9 cellular contexts compared by ENCODE assay signal in the genomic region with DNA sequence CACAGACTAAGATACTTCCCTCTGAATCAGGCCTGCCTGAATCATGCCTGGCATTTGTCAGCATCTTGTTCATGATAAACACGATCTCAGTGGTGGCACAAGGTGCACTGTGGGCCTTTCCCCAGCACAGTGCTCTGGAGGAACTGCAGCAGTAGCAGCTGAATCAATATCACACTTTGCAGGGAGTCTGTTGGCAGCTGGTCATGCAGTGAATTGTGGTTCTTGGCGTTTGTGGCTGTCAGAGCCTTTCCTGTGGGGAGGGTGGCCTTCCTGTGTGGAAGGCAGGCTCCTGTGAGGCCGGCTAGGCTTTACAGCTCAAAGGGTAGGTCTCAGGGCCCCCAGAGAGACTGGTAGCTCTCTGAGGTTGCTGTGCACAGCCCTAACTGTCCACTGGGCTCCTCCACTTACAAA. TPM values are rescaled to one million over a fixed set of nuclear protein-coding genes. Genes with fewer than 3 reads are reported as not detected.
A peak's percentile ranks its signal among the peaks of the same experiment; 100 is the strongest.
DNase-seq lines count a peak whose midpoint lies in the region; ATAC-seq and TF ChIP-seq lines count a peak whose summit lies in the region.
"Had no signal": no experiment of that assay in that cellular context is flagged by ENCODE, and none has a peak within 500 bp of the region (broad histone marks: within the 10 kb centered on the region; RNA-seq: fewer than 3 reads in every experiment).

No MANE protein-coding gene starts in this region.

- no peak overlapping the region for H3K4me3 ChIP-seq in lower leg skin (ENCODE audit: low read depth, poor library complexity, severe bottlenecking)

- H3K27ac Mint-ChIP-seq in natural killer cell treated with Interleukin-12 subunit alpha and Interleukin-12 subunit beta and Interleukin-15 and Interleukin-18, amount 100 ng/mL, for 72 hours = peak overlapping the region; percentile 15 to 24
- H3K27ac Mint-ChIP-seq: memory B cell had no signal

- POLR2A ChIA-PET in HEK293T (lab: Yijun Ruan, JAX) = interaction anchor here (1.7 kb wide), 1 partner anchor 54 kb away, joined by 4 read pairs; a partner anchor contains a TSS

- DNase-seq in GF-D8 (lab: John Stamatoyannopoulos, UW) (peak; percentile 86), NCI-H1417 (lab: John Stamatoyannopoulos, UW) (peak in 2 of 3 experiments; percentile 80 to 96), astrocyte of the hippocampus (ENCODE audit: low read depth, low spot score) (peak; percentile 65), lower leg skin (ENCODE audit: low spot score in 2 of 2) (no peak), HEK293T (ENCODE audit: extremely low spot score) (no peak)
- DNase-seq in natural killer cell treated with Interleukin-12 subunit alpha and Interleukin-12 subunit beta and Interleukin-15 and Interleukin-18, amount 100 ng/mL, for 72 hours (ENCODE audit: low spot score) = peak; percentile 77

- H3K27me3 Mint-ChIP-seq in natural killer cell treated with Interleukin-12 subunit alpha and Interleukin-12 subunit beta and Interleukin-15 and Interleukin-18, amount 100 ng/mL, for 72 hours = peaks cover 41 to 50% of the 10 kb centered on the region in 2 donors

- no peaks in the 10 kb centered on the region for H3K36me3 Mint-ChIP-seq in natural killer cell treated with Interleukin-12 subunit alpha and Interleukin-12 subunit beta and Interleukin-15 and Interleukin-18, amount 100 ng/mL, for 72 hours
- H3K36me3 Mint-ChIP-seq: memory B cell had no signal

- H3K9me3 Mint-ChIP-seq in natural killer cell treated with Interleukin-12 subunit alpha and Interleukin-12 subunit beta and Interleukin-15 and Interleukin-18, amount 100 ng/mL, for 72 hours = no peaks in the 10 kb centered on the region
- H3K9me3 Mint-ChIP-seq: memory B cell had no signal

- ATAC-seq in natural killer cell treated with Interleukin-12 subunit alpha and Interleukin-12 subunit beta and Interleukin-15 and Interleukin-18, amount 100 ng/mL, for 72 hours = peak; percentile 92 to 94
- ATAC-seq in HG02884 (IDR thresholded peaks at IDR 0.05; ENCODE audit: unreplicated experiment) (no peak), HG02588 (IDR thresholded peaks at IDR 0.05; ENCODE audit: unreplicated experiment) (no peak)

- no peak for TF ChIP-seq CTCF in lower leg skin (IDR thresholded peaks at IDR 0.05)

- CTCF ChIA-PET in HEK293T (lab: Yijun Ruan, JAX) = no interaction called here

- H3K4me3 Mint-ChIP-seq in natural killer cell treated with Interleukin-12 subunit alpha and Interleukin-12 subunit beta and Interleukin-15 and Interleukin-18, amount 100 ng/mL, for 72 hours = peak overlapping the region; percentile 23
- H3K4me3 Mint-ChIP-seq: memory B cell had no signal

- H3K4me1 Mint-ChIP-seq in natural killer cell treated with Interleukin-12 subunit alpha and Interleukin-12 subunit beta and Interleukin-15 and Interleukin-18, amount 100 ng/mL, for 72 hours (ENCODE audit: low read depth in 2 of 2) = peaks cover 23 to 24% of the 10 kb centered on the region in 2 donors
- H3K4me1 Mint-ChIP-seq: memory B cell had no signal

- intact Hi-C loops in lower leg skin (cut with DNase I; ENCODE audit: low total_unique reads) = no loop called here

- TF ChIP-seq POLR2A in lower leg skin (IDR thresholded peaks at IDR 0.05) = no peak

- 51 to 56% methylated on average over 2 to 3 of the region's 3 CpGs for WGBS in lower leg skin, 2 donors

TF ChIP-seq in HEK293T, 16 proteins besides CTCF, POLR2A, EP300 and RAD21:
- TF ChIP-seq ZNF384 (IDR thresholded peaks at IDR 0.05) (no peak), LEF1 (IDR thresholded peaks at IDR 0.05; ENCODE audit: borderline replicate concordance) (no peak), NFRKB (IDR thresholded peaks at IDR 0.05) (no peak), BHLHE40 (IDR thresholded peaks at IDR 0.05; ENCODE audit: borderline replicate concordance) (no peak), TARDBP (IDR thresholded peaks at IDR 0.05) (no peak), L3MBTL2 (conservative IDR thresholded peaks at IDR 0.05) (no peak), FOXA1 (IDR thresholded peaks at IDR 0.05) (no peak)

RNA-seq across cellular contexts. Expression of a gene that starts 54.4 kb away (rescaled TPM):
- total RNA-seq in natural killer cell treated with Interleukin-12 subunit alpha and Interleukin-12 subunit beta and Interleukin-15 and Interleukin-18, amount 100 ng/mL, for 72 hours = 100 to 1,000 TPM in 1 of 2 donors, 10 to 100 TPM in 1; 57.6 to 128 TPM
- 100 to 1,000 TPM in 3 of 4 donors, 10 to 100 TPM in 1; 95.7 to 136 (median 124) TPM for total RNA-seq in lower leg skin

Comparison
In these comparisons a context has a peak if more than half of its experiments do, and no peak if none do; other contexts are left out.
1. DNase-seq: peak in GF-D8 (single experiment), NCI-H1417 (2 of 3), astrocyte of the hippocampus (single experiment) and natural killer cell treated with Interleukin-12 subunit alpha and Interleukin-12 subunit beta and Interleukin-15 and Interleukin-18, amount 100 ng/mL, for 72 hours (single experiment); none in lower leg skin (0 of 2) and HEK293T (single experiment).
2. ATAC-seq: peak in natural killer cell treated with Interleukin-12 subunit alpha and Interleukin-12 subunit beta and Interleukin-15 and Interleukin-18, amount 100 ng/mL, for 72 hours (2 of 2); none in HG02884 (single experiment) and HG02588 (single experiment).